Comparison of ENCODE assay signal across 19 cellular contexts in genomic region chr16:5607169-5607568, GRCh38.
DNase-seq lines count a peak whose midpoint lies in the region; ATAC-seq, FAIRE-seq and TF ChIP-seq lines count a peak whose summit lies in the region.
"Had no signal": no experiment of that assay in that cellular context is flagged by ENCODE, and none has a peak within 500 bp of the region (broad histone marks: within the 10 kb centered on the region; RNA-seq: fewer than 3 reads in every experiment).

No MANE protein-coding gene starts in this region.

- H3K4me3 Mint-ChIP-seq in naive thymus-derived CD4-positive, alpha-beta T cell, result no peak overlapping the region
- H3K4me3 Mint-ChIP-seq: CD4-positive, alpha-beta T cell had no signal

- H4K20me1 ChIP-seq in SK-N-SH (ENCODE audit: insufficient read depth) (no peaks in the 10 kb centered on the region), H1 (replicated peaks in 1 of 2; ENCODE audit: control insufficient read depth in 1 of 2, insufficient read depth in 2 of 2, low read length in 2 of 2) (no peaks in the 10 kb centered on the region)

- no peak overlapping the region for H3K23ac ChIP-seq in H1 (ENCODE audit: insufficient read length)

- peaks cover 0 to 1% (median 0%) of the 10 kb centered on the region in 7 donors for H3K4me1 Mint-ChIP-seq in naive thymus-derived CD4-positive, alpha-beta T cell

- ATAC-seq in naive thymus-derived CD4-positive, alpha-beta T cell, result no peak

- peak overlapping the region; percentile 52; the same call in 1 of the 2 replicates for H2BK12ac ChIP-seq in H1 (ENCODE audit: low read depth, low read length)

- H3K36me3 ChIP-seq in SK-N-SH (replicated peaks in 1 of 2; ENCODE audit: control insufficient read depth in 1 of 2, insufficient read depth in 2 of 2, low read length in 1 of 2) (no peaks in the 10 kb centered on the region), H1 (ENCODE audit: control insufficient read depth in 2 of 4, insufficient read depth in 4 of 4, low read length in 3 of 4) (no peaks in the 10 kb centered on the region)
- H3K36me3 ChIP-seq in naive thymus-derived CD4-positive, alpha-beta T cell (ENCODE audit: control insufficient read depth in 2 of 3, insufficient read depth in 3 of 3, low read length in 3 of 3), result no peaks in the 10 kb centered on the region

- 3% methylated on average over 12 of the region's 12 CpGs for WGBS in SK-N-SH (ENCODE audit: low lambda C conversion rate)
- WGBS in H1 (ENCODE audit: extremely low coverage in 1 of 2, insufficient coverage in 1 of 2, insufficient read length in 1 of 2, insufficient replicate concordance in 2 of 2, low coverage in 1 of 2, low lambda C conversion rate in 2 of 2, missing lambda C conversion rate in 1 of 2), 2 experiments, result 91% methylated on average over 11 of the region's 12 CpGs; no CpG with 5 or more reads in 1 of the 2 experiments

- H2BK5ac ChIP-seq in H1 (ENCODE audit: low read depth, low read length), result no peak overlapping the region; the same call in 1 of the 2 replicates

- H3K9ac ChIP-seq in SK-N-SH (no peak overlapping the region), H1 (replicated peaks in 1 of 4; ENCODE audit: extremely low read depth in 1 of 4, low read depth in 3 of 4, low read length in 3 of 4) (no peak overlapping the region)
- H3K9ac ChIP-seq: GM23248 had no signal

- H2BK120ac ChIP-seq in H1 (replicated peaks; ENCODE audit: low read depth, low read length), result no peak overlapping the region

- POLR2A ChIA-PET in SK-N-SH (lab: Yijun Ruan, JAX) (interaction anchor here (1.6 to 3.0 kb wide), 2 partner anchors 10 to 103 kb away, joined by 21 to 37 read pairs; no protein-coding TSS in a partner anchor), H1 (lab: Charles Lee; ENCODE audit: partially characterized antibody) (no interaction called here)
- POLR2A ChIA-PET in naive thymus-derived CD4-positive, alpha-beta T cell (lab: Charles Lee), result no interaction called here

- H2BK20ac ChIP-seq in H1 (ENCODE audit: low read length), result no peak overlapping the region

- no peak overlapping the region for H3K18ac ChIP-seq in H1 (ENCODE audit: extremely low read depth, low read length)

- H3K27ac ChIP-seq in SK-N-SH (ENCODE audit: low read depth in 2 of 2, low read length in 1 of 2) (peak overlapping the region in 1 of 2 experiments; percentile 99; a peak in 3 of 4 replicates), H1 (ENCODE audit: low read depth, low read length) (no peak overlapping the region)
- H3K27ac ChIP-seq in naive thymus-derived CD4-positive, alpha-beta T cell (ENCODE audit: low read depth, low read length), result no peak overlapping the region
- H3K27ac ChIP-seq: C4-2B, GM23248 had no signal

- no peak overlapping the region for H3K4me3 ChIP-seq in SK-N-SH (ENCODE audit: low read depth in 2 of 2, low read length in 1 of 2)
- no peak overlapping the region for H3K4me3 ChIP-seq in H1 (ENCODE audit: extremely low read depth in 1 of 4, insufficient read depth in 2 of 4, low read depth in 3 of 4, low read length in 4 of 4)
- H3K4me3 ChIP-seq in naive thymus-derived CD4-positive, alpha-beta T cell (ENCODE audit: low read length), result no peak overlapping the region
- H3K4me3 ChIP-seq: GM23248 had no signal

- TF ChIP-seq RAD21 in SK-N-SH (IDR thresholded peaks at IDR 0.05; ENCODE audit: low read length) (peak; percentile 54), H1 (IDR thresholded peaks at IDR 0.05 in 1 of 2, conservative IDR thresholded peaks at IDR 0.05 in 1 of 2; ENCODE audit: low read depth in 2 of 2, low read length in 2 of 2) (no peak)

- H3K9me3 Mint-ChIP-seq in naive thymus-derived CD4-positive, alpha-beta T cell, result peaks cover 0 to 9% (median 1%) of the 10 kb centered on the region in 11 donors
- H3K9me3 Mint-ChIP-seq: CD4-positive, alpha-beta T cell had no signal

- H3K79me1 ChIP-seq in H1 (ENCODE audit: low read depth, low read length), result no peaks in the 10 kb centered on the region

- no peak overlapping the region for H4K8ac ChIP-seq in H1 (ENCODE audit: extremely low read depth, insufficient read depth, low read length)

- TF ChIP-seq POLR2A in H1 (IDR thresholded peaks at IDR 0.05; ENCODE audit: control extremely low read depth in 1 of 2, low read depth in 2 of 2, low read length in 2 of 2), result no peak

- DNase-seq in OCI-M1 (lab: John Stamatoyannopoulos, UW) (peak; percentile 28), SK-N-SH (peak; percentile 68), H1 (ENCODE audit: low read depth in 1 of 2, low spot score in 2 of 2) (no peak), NCI-H510A (lab: John Stamatoyannopoulos, UW) (no peak)
- no peak for DNase-seq in naive thymus-derived CD4-positive, alpha-beta T cell
- no peak for DNase-seq in activated CD8-positive, alpha-beta memory T cell treated with anti-CD3 and anti-CD28 coated beads, Interleukin-2, amount 50 U/mL, for 4 hours
- DNase-seq: ACHN; Caco-2; CD4-positive, alpha-beta T cell; DMS153; DMS79; GDM1; GM23248; HCEC 1CT had no signal

- FAIRE-seq in H1 (lab: Jason Lieb, UNC), result no peak
- FAIRE-seq: A204.1, GM12892, GM18507, H54 had no signal

- peak in 1 of 2 experiments; percentile 98; a peak in 2 of 4 replicates for TF ChIP-seq EP300 in SK-N-SH (IDR thresholded peaks at IDR 0.05; ENCODE audit: borderline replicate concordance in 1 of 2, low read depth in 1 of 2, low read length in 1 of 2)
- TF ChIP-seq EP300 in H1 (IDR thresholded peaks at IDR 0.05; ENCODE audit: borderline replicate concordance in 1 of 2, low read depth in 2 of 2, low read length in 2 of 2), result no peak

- H3K23me2 ChIP-seq in H1 (ENCODE audit: low read depth, low read length), result no peaks in the 10 kb centered on the region; the same call in 1 of the 2 replicates

- peaks cover 0 to 5% (median 3%) of the 10 kb centered on the region in 5 donors for H3K27me3 Mint-ChIP-seq in naive thymus-derived CD4-positive, alpha-beta T cell
- H3K27me3 Mint-ChIP-seq: CD4-positive, alpha-beta T cell had no signal

- H2BK15ac ChIP-seq in H1 (ENCODE audit: low read length), result no peak overlapping the region

- H3K14ac ChIP-seq in H1 (ENCODE audit: insufficient read length), result no peak overlapping the region

- H2AK5ac ChIP-seq in H1 (ENCODE audit: low read depth, low read length), result no peak overlapping the region

- CTCF ChIA-PET in SK-N-SH (lab: Yijun Ruan, JAX), result interaction anchor here (1.0 to 4.8 kb wide), 12 partner anchors 9 to 558 kb away, joined by 3 to 73 read pairs (median 6); no protein-coding TSS in a partner anchor
- CTCF ChIA-PET in H1 (lab: Charles Lee; ENCODE audit: partially characterized antibody), result interaction anchor here (0.6 to 3.7 kb wide), 7 partner anchors 10 to 563 kb away, joined by 3 to 27 read pairs (median 9); no protein-coding TSS in a partner anchor
- CTCF ChIA-PET in naive thymus-derived CD4-positive, alpha-beta T cell (lab: Charles Lee), result no interaction called here

- no peaks in the 10 kb centered on the region for H3K79me2 ChIP-seq in SK-N-SH (ENCODE audit: insufficient read depth)
- H3K79me2 ChIP-seq in H1 (ENCODE audit: control insufficient read depth in 1 of 2, insufficient read depth in 2 of 2, low read length in 2 of 2), result no peaks in the 10 kb centered on the region

- H3K9me2 ChIP-seq in SK-N-SH, result no peaks in the 10 kb centered on the region

- no peaks in the 10 kb centered on the region for H3K36me3 Mint-ChIP-seq in naive thymus-derived CD4-positive, alpha-beta T cell

- H3K4me1 ChIP-seq in SK-N-SH (ENCODE audit: control insufficient read depth in 1 of 2, insufficient read depth in 2 of 2, low read depth in 1 of 2, low read length in 1 of 2), result peaks cover 0 to 56% of the 10 kb centered on the region in 2 experiments; a peak in 2 of 4 replicates
- peaks cover 0 to 6% (median 2%) of the 10 kb centered on the region in 4 experiments; a peak in 3 of 7 replicates for H3K4me1 ChIP-seq in H1 (replicated peaks in 1 of 4; ENCODE audit: control insufficient read depth in 3 of 4, insufficient read depth in 4 of 4, low read length in 3 of 4)
- H3K4me1 ChIP-seq in naive thymus-derived CD4-positive, alpha-beta T cell (ENCODE audit: control insufficient read depth in 2 of 2, insufficient read depth in 2 of 2, low read length in 2 of 2), result no peaks in the 10 kb centered on the region
- H3K4me1 ChIP-seq: Caco-2 had no signal

- no peaks in the 10 kb centered on the region for H3F3A ChIP-seq in SK-N-SH (replicated peaks; ENCODE audit: insufficient read depth)

- H4K5ac ChIP-seq in H1 (ENCODE audit: insufficient read length, low read depth, low read length), result no peak overlapping the region

- H3K56ac ChIP-seq in H1 (replicated peaks; ENCODE audit: insufficient read length, low read depth, low read length), result no peak overlapping the region

- TF ChIP-seq CTCF in SK-N-SH (IDR thresholded peaks at IDR 0.05) (no peak), H1 (IDR thresholded peaks at IDR 0.05; ENCODE audit: control extremely low read depth in 1 of 3, insufficient read depth in 1 of 3, low read depth in 1 of 3, low read length in 3 of 3) (no peak)

- no peak overlapping the region for H3K4ac ChIP-seq in H1 (replicated peaks; ENCODE audit: insufficient read length, low read depth, low read length)

- intact Hi-C loops in naive thymus-derived CD4-positive, alpha-beta T cell (cut with micrococcal nuclease), result no loop called here

- no peak overlapping the region for H3K27ac Mint-ChIP-seq in naive thymus-derived CD4-positive, alpha-beta T cell
- H3K27ac Mint-ChIP-seq: CD4-positive, alpha-beta T cell had no signal

- no peak overlapping the region for H4K91ac ChIP-seq in H1 (replicated peaks; ENCODE audit: insufficient read length, low read length)

- H3K27me3 ChIP-seq in SK-N-SH (ENCODE audit: insufficient read depth) (no peaks in the 10 kb centered on the region), H1 (replicated peaks in 1 of 4; ENCODE audit: control insufficient read depth in 3 of 4, extremely low read depth in 1 of 4, insufficient read depth in 3 of 4, low read length in 3 of 4) (no peaks in the 10 kb centered on the region)
- no peaks in the 10 kb centered on the region for H3K27me3 ChIP-seq in naive thymus-derived CD4-positive, alpha-beta T cell (ENCODE audit: control insufficient read depth in 2 of 2, insufficient read depth in 2 of 2, low read length in 2 of 2)

- H3K4me2 ChIP-seq in SK-N-SH, result no peak overlapping the region
- H3K4me2 ChIP-seq in H1 (ENCODE audit: insufficient read depth in 1 of 2, low read depth in 2 of 2, low read length in 2 of 2), result no peak overlapping the region

- H2AFZ ChIP-seq in SK-N-SH (ENCODE audit: low read depth) (no peak overlapping the region), H1 (ENCODE audit: low read length) (no peak overlapping the region)
- H2AFZ ChIP-seq: GM23248 had no signal

- H3K9me3 ChIP-seq in SK-N-SH (no peaks in the 10 kb centered on the region), H1 (ENCODE audit: insufficient read depth in 2 of 2, low read depth in 1 of 2, low read length in 1 of 2) (no peaks in the 10 kb centered on the region)
- peaks cover 0 to 3% (median 0%) of the 10 kb centered on the region in 3 experiments for H3K9me3 ChIP-seq in naive thymus-derived CD4-positive, alpha-beta T cell (ENCODE audit: control insufficient read depth in 2 of 3, low read length in 3 of 3)
- H3K9me3 ChIP-seq: Caco-2 had no signal

TF ChIP-seq in SK-N-SH, 30 proteins besides CTCF, POLR2A, EP300 and RAD21 (continues in another document):
- TF ChIP-seq NFIC (IDR thresholded peaks at IDR 0.05; ENCODE audit: borderline replicate concordance), result no peak

TF ChIP-seq in H1, 55 proteins besides CTCF, POLR2A, EP300 and RAD21:
- TF ChIP-seq TBP (IDR thresholded peaks at IDR 0.05; ENCODE audit: low read depth, low read length) (no peak), HDAC2 (IDR thresholded peaks at IDR 0.05; ENCODE audit: borderline replicate concordance in 1 of 2, low read depth in 2 of 2, low read length in 2 of 2) (no peak)
TF ChIP-seq in H1: peak in this region for 0.

Comparison
In these comparisons a context has a peak if more than half of its experiments do, and no peak if none do; other contexts are left out.
1. DNase-seq: peak in OCI-M1 (single experiment) and SK-N-SH (single experiment); none in H1 (0 of 2), naive thymus-derived CD4-positive, alpha-beta T cell (0 of 9), NCI-H510A (single experiment) and activated CD8-positive, alpha-beta memory T cell treated with anti-CD3 and anti-CD28 coated beads, Interleukin-2, amount 50 U/mL, for 4 hours (single experiment).